1 cellular context compared by ENCODE assay signal in genomic region chr12:57127101-57127709, GRCh38.
TF ChIP-seq lines count a peak whose summit lies in the region.

No MANE protein-coding gene starts in this region.

TF ChIP-seq in HepG2, 621 proteins besides CTCF, POLR2A, EP300 and RAD21 (continued from another document and continues in another):
- no peak for TF ChIP-seq ZNF318 (CRISPR knock-in tag; IDR thresholded peaks at IDR 0.05)
- no peak for TF ChIP-seq PRMT3 (CRISPR knock-in tag; IDR thresholded peaks at IDR 0.05; ENCODE audit: borderline replicate concordance, low read depth)
- peak; percentile 70; the same call in 1 of the 2 replicates for TF ChIP-seq AKAP8 (CRISPR knock-in tag; IDR thresholded peaks at IDR 0.05)
- TF ChIP-seq ETV5 (CRISPR knock-in tag; IDR thresholded peaks at IDR 0.05; ENCODE audit: borderline replicate concordance) = peak; percentile 15; the same call in 1 of the 2 replicates
- TF ChIP-seq ZNF567 (CRISPR knock-in tag; IDR thresholded peaks at IDR 0.05; ENCODE audit: borderline replicate concordance) = no peak; the same call in 1 of the 2 replicates
- TF ChIP-seq SAP130 (CRISPR knock-in tag; IDR thresholded peaks at IDR 0.05; ENCODE audit: low read depth) = peak; percentile 71
- TF ChIP-seq ZFY (CRISPR knock-in tag; IDR thresholded peaks at IDR 0.05) = peak; percentile 32
- peak; percentile 68 for TF ChIP-seq RARA (CRISPR knock-in tag; IDR thresholded peaks at IDR 0.05)
- TF ChIP-seq SMAD3 (CRISPR knock-in tag; IDR thresholded peaks at IDR 0.05) = peak; percentile 65; the same call in 1 of the 2 replicates
- TF ChIP-seq ZC3H4 (CRISPR knock-in tag; IDR thresholded peaks at IDR 0.05; ENCODE audit: borderline replicate concordance) = no peak
- 0 out of 2 replicates have a peak, but pooled peaks have one; percentile 19 for TF ChIP-seq ARNT2 (CRISPR knock-in tag; IDR thresholded peaks at IDR 0.05; ENCODE audit: low read depth)
- peak; percentile 59; the same call in 1 of the 2 replicates for TF ChIP-seq HOXA3 (CRISPR knock-in tag; IDR thresholded peaks at IDR 0.05)
- TF ChIP-seq SPEN (CRISPR knock-in tag; IDR thresholded peaks at IDR 0.05; ENCODE audit: low read depth) = peak; percentile 69; the same call in 1 of the 2 replicates
- TF ChIP-seq ATF2 (CRISPR knock-in tag; IDR thresholded peaks at IDR 0.05) = peak; percentile 57; the same call in 1 of the 2 replicates
- 0 out of 2 replicates have a peak, but pooled peaks have one; percentile 55 for TF ChIP-seq ZNF670 (CRISPR knock-in tag; IDR thresholded peaks at IDR 0.05; ENCODE audit: borderline replicate concordance)
- TF ChIP-seq ZNF788 (CRISPR knock-in tag; IDR thresholded peaks at IDR 0.05; ENCODE audit: borderline replicate concordance) = 0 out of 2 replicates have a peak, but pooled peaks have one; percentile 48
- TF ChIP-seq FUBP1 (CRISPR knock-in tag; IDR thresholded peaks at IDR 0.05; ENCODE audit: borderline replicate concordance) = no peak
- TF ChIP-seq MTF2 (CRISPR knock-in tag; IDR thresholded peaks at IDR 0.05; ENCODE audit: borderline replicate concordance) = no peak
- peak; percentile 72; the same call in 1 of the 3 replicates for TF ChIP-seq MXI1 (IDR thresholded peaks at IDR 0.05; ENCODE audit: borderline replicate concordance, low read depth, low read length)
- TF ChIP-seq ZBTB37 (CRISPR knock-in tag; IDR thresholded peaks at IDR 0.05) = no peak
- no peak for TF ChIP-seq ZBTB39 (CRISPR knock-in tag; IDR thresholded peaks at IDR 0.05)
- 0 out of 2 replicates have a peak, but pooled peaks have one; percentile 12 for TF ChIP-seq RELA (CRISPR knock-in tag; IDR thresholded peaks at IDR 0.05)
- 0 out of 2 replicates have a peak, but pooled peaks have one; percentile 28 for TF ChIP-seq KDM1A (CRISPR knock-in tag; IDR thresholded peaks at IDR 0.05)
- peak; percentile 77; the same call in 1 of the 2 replicates for TF ChIP-seq ZNF574 (CRISPR knock-in tag; IDR thresholded peaks at IDR 0.05)
- peak; percentile 77 for TF ChIP-seq MYC (CRISPR knock-in tag; IDR thresholded peaks at IDR 0.05; ENCODE audit: borderline replicate concordance)
- no peak for TF ChIP-seq BCLAF1 (IDR thresholded peaks at IDR 0.05)
- no peak for TF ChIP-seq JDP2 (CRISPR knock-in tag; IDR thresholded peaks at IDR 0.05; ENCODE audit: borderline replicate concordance)
- no peak for TF ChIP-seq ZNF782 (CRISPR knock-in tag; IDR thresholded peaks at IDR 0.05; ENCODE audit: borderline replicate concordance)
- peak; percentile 67; the same call in 1 of the 2 replicates for TF ChIP-seq ZNF878 (CRISPR knock-in tag; IDR thresholded peaks at IDR 0.05)
- peak; percentile 80; the same call in 1 of the 2 replicates for TF ChIP-seq ZNF335 (CRISPR knock-in tag; IDR thresholded peaks at IDR 0.05)
- TF ChIP-seq SP140L (CRISPR knock-in tag; IDR thresholded peaks at IDR 0.05; ENCODE audit: borderline replicate concordance) = no peak; the same call in 1 of the 2 replicates
- TF ChIP-seq ZNF75D (CRISPR knock-in tag; IDR thresholded peaks at IDR 0.05; ENCODE audit: borderline replicate concordance) = no peak
- TF ChIP-seq ZFP37 (CRISPR knock-in tag; IDR thresholded peaks at IDR 0.05; ENCODE audit: borderline replicate concordance) = no peak
- peak; percentile 52 for TF ChIP-seq MIXL1 (CRISPR knock-in tag; IDR thresholded peaks at IDR 0.05)
- TF ChIP-seq ZNF362 (CRISPR knock-in tag; IDR thresholded peaks at IDR 0.05; ENCODE audit: borderline replicate concordance) = peak; percentile 36; the same call in 1 of the 2 replicates
